In genomic region chr7:109476409-109476808, GRCh38 we compare ENCODE assay signal across 18 cellular contexts.
A peak's percentile ranks its signal among the peaks of the same experiment; 100 is the strongest.
DNase-seq lines count a peak whose midpoint lies in the region; ATAC-seq and TF ChIP-seq lines count a peak whose summit lies in the region.
"Had no signal": no experiment of that assay in that cellular context is flagged by ENCODE, and none has a peak within 500 bp of the region (broad histone marks: within the 10 kb centered on the region; RNA-seq: fewer than 3 reads in every experiment).

No MANE protein-coding gene starts in this region.

- no peak overlapping the region for H3K27ac ChIP-seq in upper lobe of right lung

- no peaks in the 10 kb centered on the region for H3K4me1 ChIP-seq in upper lobe of right lung

- H3K36me3 ChIP-seq in upper lobe of right lung, result no peaks in the 10 kb centered on the region

- ATAC-seq in upper lobe of right lung (no peak), GM18873 (IDR thresholded peaks at IDR 0.05; ENCODE audit: low FRiP score, unreplicated experiment) (no peak)
- ATAC-seq: GM23338, SK-N-SH treated with all-trans-retinoic acid at 6 μM for 48 hours had no signal

- intact Hi-C loops in upper lobe of right lung (cut with DNase I), result no loop called here

- H3K4me3 ChIP-seq in upper lobe of right lung, result no peak overlapping the region
- H3K4me3 ChIP-seq: GM23338 had no signal

- H3K9me3 ChIP-seq in upper lobe of right lung, result no peaks in the 10 kb centered on the region

- no peak for TF ChIP-seq CTCF in upper lobe of right lung (IDR thresholded peaks at IDR 0.05)

- DNase-seq in DMS79 (lab: John Stamatoyannopoulos, UW), result peak; percentile 1
- DNase-seq in NCI-H1105 treated with DMSO at 0.1 percent for 48 hours (lab: John Stamatoyannopoulos, UW), result peak; percentile 90
- DNase-seq in NCI-H187 treated with DMSO at 0.1 percent for 48 hours (lab: John Stamatoyannopoulos, UW), result peak; percentile 97
- peak; percentile 39 for DNase-seq in NCI-H748 treated with DMSO at 0.1 percent for 48 hours (lab: John Stamatoyannopoulos, UW)
- DNase-seq in upper lobe of right lung, result no peak
- no peak for DNase-seq in GDM1 (lab: John Stamatoyannopoulos, UW)
- DNase-seq: DND-41; HCEC 1CT; KG1; MV-4-11; NCI-H1694 treated with DMSO at 0.1 percent for 48 hours; NCI-H226; NCI-H526 treated with DMSO at 0.1 percent for 48 hours; NK-92 treated with Interleukin-12 subunit alpha and Interleukin-12 subunit beta, amount 100 ng/mL, for 24 hours; SIG-M5 had no signal

- no peaks in the 10 kb centered on the region for H3K27me3 ChIP-seq in upper lobe of right lung

Comparison
In these comparisons a context has a peak if more than half of its experiments do, and no peak if none do; other contexts are left out.
1. DNase-seq: peak in DMS79 (single experiment), NCI-H1105 treated with DMSO at 0.1 percent for 48 hours (single experiment), NCI-H187 treated with DMSO at 0.1 percent for 48 hours (single experiment) and NCI-H748 treated with DMSO at 0.1 percent for 48 hours (single experiment); none in upper lobe of right lung (single experiment) and GDM1 (single experiment).